Comparison of ENCODE assay signal across 16 cellular contexts in the genomic region with DNA sequence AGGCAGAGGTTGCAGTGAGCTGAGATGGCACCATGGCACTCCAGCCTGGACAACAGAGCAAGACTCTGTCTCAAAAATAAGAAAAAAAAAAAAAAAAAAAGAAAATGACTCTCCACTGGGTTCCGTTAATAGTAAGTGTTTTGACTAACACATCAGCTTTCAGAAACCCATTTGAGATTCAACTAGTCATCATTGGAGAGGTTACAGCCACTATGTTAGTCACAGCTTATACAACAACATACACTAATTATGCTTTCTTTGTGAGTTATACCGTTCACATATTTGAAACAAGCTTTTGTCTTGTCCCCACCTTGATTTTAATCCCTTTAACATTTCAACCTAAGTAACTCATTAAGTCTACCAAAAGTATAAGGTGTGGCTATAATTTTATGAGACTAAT. TPM values are rescaled to one million over a fixed set of nuclear protein-coding genes. Genes with fewer than 3 reads are reported as not detected.
DNase-seq lines count a peak whose midpoint lies in the region; ATAC-seq lines count a peak whose summit lies in the region.
"Had no signal": no experiment of that assay in that cellular context is flagged by ENCODE, and none has a peak within 500 bp of the region (broad histone marks: within the 10 kb centered on the region; RNA-seq: fewer than 3 reads in every experiment).

No MANE protein-coding gene starts in this region.

- POLR2A ChIA-PET in T-cell (lab: Charles Lee), result interaction anchor here in 1 of 2 donors (0.5 kb wide), 1 partner anchor 515 kb away, joined by 3 read pairs; no protein-coding TSS in a partner anchor
- POLR2A ChIA-PET in naive thymus-derived CD8-positive, alpha-beta T cell (lab: Charles Lee), result interaction anchor here (0.7 to 1.9 kb wide), 4 partner anchors 9 to 133 kb away, joined by 3 to 5 read pairs (median 4); no protein-coding TSS in a partner anchor

- H3K27me3 Mint-ChIP-seq in activated T-cell treated with anti-CD3 and anti-CD28 coated beads, Interleukin-2, amount 50 U/mL, for 24 hours, result no peaks in the 10 kb centered on the region
- H3K27me3 Mint-ChIP-seq in T-cell, result no peaks in the 10 kb centered on the region
- H3K27me3 Mint-ChIP-seq in naive thymus-derived CD8-positive, alpha-beta T cell, result no peaks in the 10 kb centered on the region

- no peaks in the 10 kb centered on the region for H3K9me3 Mint-ChIP-seq in activated T-cell treated with anti-CD3 and anti-CD28 coated beads, Interleukin-2, amount 50 U/mL, for 24 hours
- no peaks in the 10 kb centered on the region for H3K9me3 Mint-ChIP-seq in T-cell
- H3K9me3 Mint-ChIP-seq in naive thymus-derived CD8-positive, alpha-beta T cell, result peaks cover 0 to 1% (median 0%) of the 10 kb centered on the region in 9 donors
- H3K9me3 Mint-ChIP-seq: HFFc6 had no signal

- H3K4me3 Mint-ChIP-seq in activated T-cell treated with anti-CD3 and anti-CD28 coated beads, Interleukin-2, amount 50 U/mL, for 24 hours, result peak overlapping the region; percentile 28
- H3K4me3 Mint-ChIP-seq in T-cell, result no peak overlapping the region
- peak overlapping the region in 1 of 10 donors; percentile 16 for H3K4me3 Mint-ChIP-seq in naive thymus-derived CD8-positive, alpha-beta T cell
- H3K4me3 Mint-ChIP-seq: HFFc6 had no signal

- CTCF ChIA-PET in T-cell (lab: Charles Lee), result interaction anchor here (0.6 to 0.7 kb wide), 2 partner anchors 31 to 56 kb away, joined by 5 to 8 read pairs; no protein-coding TSS in a partner anchor

- peaks cover 58% of the 10 kb centered on the region for H3K4me1 Mint-ChIP-seq in activated T-cell treated with anti-CD3 and anti-CD28 coated beads, Interleukin-2, amount 50 U/mL, for 24 hours (ENCODE audit: low read depth)
- H3K4me1 Mint-ChIP-seq in T-cell, result peaks cover 44 to 55% (median 53%) of the 10 kb centered on the region in 3 donors
- H3K4me1 Mint-ChIP-seq in naive thymus-derived CD8-positive, alpha-beta T cell, result peaks cover 18 to 66% (median 53%) of the 10 kb centered on the region in 4 donors

- intact Hi-C loops in posterior cingulate gyrus (cut with DNase I), result no loop called here

- H3K36me3 Mint-ChIP-seq in activated T-cell treated with anti-CD3 and anti-CD28 coated beads, Interleukin-2, amount 50 U/mL, for 24 hours (ENCODE audit: low read depth), result peaks cover 36% of the 10 kb centered on the region
- peaks cover 8% of the 10 kb centered on the region for H3K36me3 Mint-ChIP-seq in T-cell
- H3K36me3 Mint-ChIP-seq in naive thymus-derived CD8-positive, alpha-beta T cell, result no peaks in the 10 kb centered on the region

- peak overlapping the region; percentile 96 for H3K27ac Mint-ChIP-seq in activated T-cell treated with anti-CD3 and anti-CD28 coated beads, Interleukin-2, amount 50 U/mL, for 24 hours
- peak overlapping the region; percentile 89 to 95 for H3K27ac Mint-ChIP-seq in T-cell
- H3K27ac Mint-ChIP-seq in naive thymus-derived CD8-positive, alpha-beta T cell, result peak overlapping the region in 8 of 10 donors; percentile 74 to 100 (median 98)
- H3K27ac Mint-ChIP-seq: HFFc6 had no signal

- DNase-seq in activated T-cell treated with anti-CD3 and anti-CD28 coated beads, Interleukin-2, amount 50 U/mL, for 24 hours, result no peak
- DNase-seq in activated T-cell treated with anti-CD3 and anti-CD28 coated beads, Interleukin-2, amount 50 U/mL, for 1 hour, result no peak
- DNase-seq in ELR (ENCODE audit: low read depth), result peak; percentile 17
- DNase-seq in T-cell, result no peak
- no peak for DNase-seq in naive thymus-derived CD8-positive, alpha-beta T cell
- no peak for DNase-seq in posterior cingulate gyrus
- no peak for DNase-seq in DMS153 (lab: John Stamatoyannopoulos, UW)
- DNase-seq: DMS79 treated with DMSO at 0.1 percent for 48 hours, GF-D8, HFFc6, KBM-7, NCI-H1092, NCI-H226, NCI-H526 treated with DMSO at 0.1 percent for 48 hours, PC-9 had no signal

- no peak for ATAC-seq in T-cell (replicated peaks in 1 of 4)
- ATAC-seq in naive thymus-derived CD8-positive, alpha-beta T cell, result no peak
- no peak for ATAC-seq in GM18502 (IDR thresholded peaks at IDR 0.05; ENCODE audit: poor library complexity, unreplicated experiment)

RNA-seq across cellular contexts. Expression of a gene that starts 48.2 kb away (rescaled TPM):
- 10 to 100 TPM; 14.2 to 25.0 (median 17.8) TPM for total RNA-seq in T-cell
- total RNA-seq in naive thymus-derived CD8-positive, alpha-beta T cell, result 10 to 100 TPM; 22.5 to 23.1 TPM
- polyA plus RNA-seq in naive thymus-derived CD8-positive, alpha-beta T cell, result 10 to 100 TPM; 36.0 to 42.2 (median 37.7) TPM
